ENCODE assay signal across 12 cellular contexts in genomic region chr21:7957713-7958064, GRCh38.
"Had no signal": no experiment of that assay in that cellular context is flagged by ENCODE, and none has a peak within 500 bp of the region (broad histone marks: within the 10 kb centered on the region; RNA-seq: fewer than 3 reads in every experiment).

No MANE protein-coding gene starts in this region.

- H3K4me3 ChIP-seq: gastroesophageal sphincter, transverse colon had no signal

- H3K27me3 ChIP-seq: gastroesophageal sphincter, neutrophil, transverse colon had no signal

- H3K27ac Mint-ChIP-seq: activated naive CD8-positive, alpha-beta T cell; activated T-cell treated with anti-CD3 and anti-CD28 coated beads, Interleukin-2, amount 50 U/mL, for 24 hours had no signal

- H3K27me3 Mint-ChIP-seq: activated naive CD8-positive, alpha-beta T cell; activated T-cell treated with anti-CD3 and anti-CD28 coated beads, Interleukin-2, amount 50 U/mL, for 24 hours had no signal

- ATAC-seq: activated CD4-positive, CD25-positive, alpha-beta regulatory T cell treated with anti-CD3 and anti-CD28 coated beads, Interleukin-2, amount 50 U/mL, for 24 hours had no signal

- H3K4me1 ChIP-seq: gastroesophageal sphincter, transverse colon had no signal

- H3K36me3 ChIP-seq: gastroesophageal sphincter, neutrophil, transverse colon had no signal

- H3K4me3 Mint-ChIP-seq: activated naive CD8-positive, alpha-beta T cell; activated T-cell treated with anti-CD3 and anti-CD28 coated beads, Interleukin-2, amount 50 U/mL, for 24 hours had no signal

- DNase-seq: activated CD4-positive, alpha-beta T cell treated with anti-CD3 and anti-CD28 coated beads, Interleukin-2, amount 50 U/mL, for 4 hours; activated gamma-delta T cell; activated T-cell treated with anti-CD3 and anti-CD28 coated beads, Interleukin-2, amount 50 U/mL, for 24 hours; hippocampal formation; retina; SIG-M5; small intestine; transverse colon had no signal

- H3K27ac ChIP-seq: gastroesophageal sphincter, neutrophil, transverse colon had no signal
